Comparison of ENCODE assay signal across 3 cellular contexts in genomic region chr4:110439226-110439625, GRCh38. TPM values are rescaled to one million over a fixed set of nuclear protein-coding genes. Genes with fewer than 3 reads are reported as not detected.
"Had no signal": no experiment of that assay in that cellular context is flagged by ENCODE, and none has a peak within 500 bp of the region (broad histone marks: within the 10 kb centered on the region; RNA-seq: fewer than 3 reads in every experiment).

No MANE protein-coding gene starts in this region.

RNA-seq across cellular contexts. Expression of gene ENPEP, which starts 36.7 kb away (rescaled TPM):
- total RNA-seq: naive thymus-derived CD8-positive, alpha-beta T cell; pulmonary artery endothelial cell had no signal
- polyA plus RNA-seq: naive thymus-derived CD4-positive, alpha-beta T cell; naive thymus-derived CD8-positive, alpha-beta T cell had no signal
